14 cellular contexts compared by ENCODE assay signal in genomic region chr20:9686866-9687265, GRCh38.
DNase-seq lines count a peak whose midpoint lies in the region; ATAC-seq lines count a peak whose summit lies in the region.
"Had no signal": no experiment of that assay in that cellular context is flagged by ENCODE, and none has a peak within 500 bp of the region (broad histone marks: within the 10 kb centered on the region; RNA-seq: fewer than 3 reads in every experiment).

No MANE protein-coding gene starts in this region.

- ATAC-seq in GM19397 (IDR thresholded peaks at IDR 0.05; ENCODE audit: unreplicated experiment) (no peak), left cardiac atrium (no peak)

- H3K4me2 ChIP-seq in mesendoderm (ENCODE audit: low read length), result no peak overlapping the region

- peak in 38 of 61 donors; percentile 4 to 79 (median 28) for DNase-seq in caudate nucleus (lab: John Stamatoyannopoulos, UW)
- peak in 39 of 42 donors; percentile 10 to 86 (median 47) for DNase-seq in head of caudate nucleus
- DNase-seq in mesendoderm, result peak; percentile 45
- no peak for DNase-seq in DMS 273 treated with DMSO at 0.1 percent for 48 hours (lab: John Stamatoyannopoulos, UW)
- no peak for DNase-seq in left cardiac atrium
- no peak for DNase-seq in NCI-H128 (lab: John Stamatoyannopoulos, UW; ENCODE audit: unreplicated experiment)
- DNase-seq: ACHN; BE2C; CD4-positive, CD25-positive, alpha-beta regulatory T cell; CD8-positive, alpha-beta memory T cell; COR-L47; HCEC 1CT had no signal

- no peaks in the 10 kb centered on the region for H3K79me2 ChIP-seq in mesendoderm (ENCODE audit: control insufficient read depth, insufficient read depth, low read length)

- no peaks in the 10 kb centered on the region for H3K79me1 ChIP-seq in mesendoderm (ENCODE audit: low read length)

- H3K56ac ChIP-seq in mesendoderm (ENCODE audit: low read length), result no peak overlapping the region

- H3K18ac ChIP-seq in mesendoderm (ENCODE audit: low read length), result no peak overlapping the region

- H3K27ac ChIP-seq in caudate nucleus (ENCODE audit: low read depth, low read length) (peak overlapping the region; percentile 58), mesendoderm (ENCODE audit: low read depth, low read length) (no peak overlapping the region)
- H3K27ac ChIP-seq: HL-60 had no signal

- no peak overlapping the region for H2BK120ac ChIP-seq in mesendoderm (ENCODE audit: low read depth, low read length)

- no peak overlapping the region for H4K8ac ChIP-seq in mesendoderm (ENCODE audit: low read depth, low read length)

- H2BK5ac ChIP-seq in mesendoderm (ENCODE audit: low read length), result no peak overlapping the region

- no peak overlapping the region for H3K23ac ChIP-seq in mesendoderm (ENCODE audit: low read length)

- no CpG with 5 or more reads among the region's 2 CpGs for WGBS in mesendoderm (ENCODE audit: extremely low coverage, insufficient coverage, low lambda C conversion rate)

- H2BK15ac ChIP-seq in mesendoderm (replicated peaks; ENCODE audit: low read depth), result no peak overlapping the region

- no peak overlapping the region for H3K9ac ChIP-seq in mesendoderm (ENCODE audit: low read length)

- no peak overlapping the region for H4K5ac ChIP-seq in mesendoderm (ENCODE audit: low read length)

- intact Hi-C loops in head of caudate nucleus (cut with DNase I) (no loop called here), left cardiac atrium (cut with DNase I) (no loop called here)

- H3K4me1 ChIP-seq in mesendoderm (ENCODE audit: control insufficient read depth, low read depth, low read length), result peaks cover 14% of the 10 kb centered on the region
- H3K4me1 ChIP-seq: BE2C had no signal

- H2AK5ac ChIP-seq in mesendoderm (ENCODE audit: low read length), result no peak overlapping the region

- H3K4me3 ChIP-seq in mesendoderm (ENCODE audit: low read length), result no peak overlapping the region

- no peaks in the 10 kb centered on the region for H3K27me3 ChIP-seq in mesendoderm (ENCODE audit: insufficient read depth, low read length, poor library complexity)

- H3K36me3 ChIP-seq in mesendoderm (ENCODE audit: control insufficient read depth, insufficient read depth, low read length), result no peaks in the 10 kb centered on the region
- H3K36me3 ChIP-seq: BE2C had no signal

- no peak overlapping the region for H3K4ac ChIP-seq in mesendoderm (ENCODE audit: low read depth, low read length)

Comparison
In these comparisons a context has a peak if more than half of its experiments do, and no peak if none do; other contexts are left out.
1. DNase-seq: peak in caudate nucleus (38 of 61), head of caudate nucleus (39 of 42) and mesendoderm (single experiment); none in DMS 273 treated with DMSO at 0.1 percent for 48 hours (single experiment), left cardiac atrium (single experiment) and NCI-H128 (single experiment).